9 cellular contexts compared by ENCODE assay signal in the genomic region with DNA sequence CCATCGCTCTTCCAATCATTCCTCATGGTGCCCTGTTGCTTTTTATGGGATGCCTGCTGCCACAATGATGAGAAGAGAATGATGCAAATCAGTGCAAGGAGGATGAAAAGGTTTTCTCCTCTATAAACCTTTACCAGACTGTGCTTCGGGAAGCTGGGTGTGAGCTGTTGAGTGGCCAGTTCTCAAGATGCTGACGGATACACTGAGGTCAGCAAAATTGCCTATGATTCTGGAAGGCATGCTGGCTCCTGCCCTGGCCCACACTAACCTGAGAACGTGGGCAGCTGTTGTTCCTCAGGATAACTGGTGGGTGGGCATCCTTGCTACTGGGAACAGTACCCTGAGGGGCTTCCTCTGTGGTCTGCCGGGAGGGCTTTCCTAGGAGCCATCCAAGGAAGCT. TPM values are rescaled to one million over a fixed set of nuclear protein-coding genes. Genes with fewer than 3 reads are reported as not detected.
"Had no signal": no experiment of that assay in that cellular context is flagged by ENCODE, and none has a peak within 500 bp of the region (broad histone marks: within the 10 kb centered on the region; RNA-seq: fewer than 3 reads in every experiment).

No MANE protein-coding gene starts in this region.

- H3K4me3 ChIP-seq: GM12878 had no signal

- DNase-seq: GDM1, GF-D8 had no signal

- FAIRE-seq: G401.6, GM12878, GM12891, GM12892, GM18507, GM19239 had no signal

- ATAC-seq: GM12878 had no signal

RNA-seq across cellular contexts. Expression of a gene that starts 0.8 kb away (rescaled TPM):
- total RNA-seq: G401, GM12878 had no signal
- polyA plus RNA-seq: GM12878 had no signal

RNA-seq across cellular contexts. Expression of a gene that starts 34.8 kb away (rescaled TPM):
- total RNA-seq: G401, GM12878 had no signal
- polyA plus RNA-seq: GM12878 had no signal
